Comparison of ENCODE assay signal across 17 cellular contexts in the genomic region with DNA sequence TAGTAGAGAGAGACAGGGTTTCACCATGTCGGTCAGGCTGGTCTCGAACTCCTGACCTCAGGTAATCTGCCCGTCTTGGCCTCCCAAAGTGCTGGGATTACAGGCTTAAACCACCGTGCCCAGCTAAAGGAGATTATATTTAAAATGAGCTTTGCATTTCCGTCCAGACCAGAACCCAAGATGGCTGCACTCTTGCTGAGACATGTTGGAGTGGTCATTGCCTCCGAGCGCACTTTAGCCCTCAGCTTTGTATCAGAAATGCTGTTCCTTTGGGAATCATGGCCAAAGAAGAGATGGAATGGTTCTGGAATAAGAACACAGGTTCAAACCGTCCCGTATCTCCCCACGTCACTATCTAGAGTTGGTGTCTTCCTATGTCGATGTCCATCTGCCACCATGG. TPM values are rescaled to one million over a fixed set of nuclear protein-coding genes. Genes with fewer than 3 reads are reported as not detected.
A peak's percentile ranks its signal among the peaks of the same experiment; 100 is the strongest.
DNase-seq lines count a peak whose midpoint lies in the region; ATAC-seq and TF ChIP-seq lines count a peak whose summit lies in the region.
"Had no signal": no experiment of that assay in that cellular context is flagged by ENCODE, and none has a peak within 500 bp of the region (broad histone marks: within the 10 kb centered on the region; RNA-seq: fewer than 3 reads in every experiment).

No MANE protein-coding gene starts in this region.

- WGBS in IMR-90 (ENCODE audit: extremely low coverage in 2 of 2, insufficient read length in 1 of 2), 2 experiments = 100% methylated on average over 4 of the region's 11 CpGs; no CpG with 5 or more reads in 1 of the 2 experiments
- 96 to 99% methylated on average over 11 of the region's 11 CpGs for WGBS in tibial nerve, 2 donors

- no peaks in the 10 kb centered on the region for H3K27me3 Mint-ChIP-seq in nephron (ENCODE audit: low read depth)

- no peak overlapping the region for H3K9ac ChIP-seq in IMR-90 (ENCODE audit: low read depth, low read length)
- H3K9ac ChIP-seq: GM23248 had no signal

- no peaks in the 10 kb centered on the region for H3K9me3 ChIP-seq in IMR-90 (ENCODE audit: control insufficient read depth, insufficient read depth, low read length)
- H3K9me3 ChIP-seq in WERI-Rb-1 (ENCODE audit: severe bottlenecking) = no peaks in the 10 kb centered on the region
- H3K9me3 ChIP-seq in tibial nerve = no peaks in the 10 kb centered on the region
- H3K9me3 ChIP-seq: A549, BE2C had no signal

- no peak for ATAC-seq in IMR-90 (ENCODE audit: low read depth)
- ATAC-seq in HG02852 (IDR thresholded peaks at IDR 0.05; ENCODE audit: unreplicated experiment) = no peak
- ATAC-seq: A549; CD8-positive, alpha-beta T cell; HCT116 had no signal

- no peak overlapping the region for H3K4me2 ChIP-seq in IMR-90 (ENCODE audit: low read depth, low read length)
- H3K4me2 ChIP-seq: A549 had no signal

- TF ChIP-seq POLR2A in IMR-90 (IDR thresholded peaks at IDR 0.05; ENCODE audit: low read depth, low read length) (no peak), tibial nerve (IDR thresholded peaks at IDR 0.05) (no peak)

- H3K4me3 ChIP-seq in IMR-90 (ENCODE audit: insufficient read depth, low read depth, low read length) (no peak overlapping the region), WERI-Rb-1 (ENCODE audit: low read depth, low read length) (no peak overlapping the region), tibial nerve (no peak overlapping the region)
- H3K4me3 ChIP-seq: A549, GM23248 had no signal

- no peak overlapping the region for H2AK5ac ChIP-seq in IMR-90 (ENCODE audit: low read depth, low read length)

- H3K27ac ChIP-seq in IMR-90 (ENCODE audit: insufficient read depth, low read length) = no peak overlapping the region
- no peak overlapping the region for H3K27ac ChIP-seq in WERI-Rb-1
- peak overlapping the region; percentile 46 to 97 (median 74) for H3K27ac ChIP-seq in tibial nerve
- H3K27ac ChIP-seq: A549, C4-2B, GM23248 had no signal

- no peak overlapping the region for H3K18ac ChIP-seq in IMR-90 (ENCODE audit: low read depth, low read length)

- no peak overlapping the region for H3K56ac ChIP-seq in IMR-90 (ENCODE audit: extremely low read depth, insufficient read depth, low read length)

- peaks cover 16% of the 10 kb centered on the region for H3K9me1 ChIP-seq in IMR-90 (ENCODE audit: insufficient read depth, low read length)

- dilution Hi-C loops in IMR-90 (cut with HindIII; ENCODE audit: low sequenced_read_pairs, unreplicated experiment) = no loop called here

- peak overlapping the region in 2 of 3 experiments; percentile 56 to 63 for H3K4me3 Mint-ChIP-seq in nephron
- H3K4me3 Mint-ChIP-seq: CD8-positive, alpha-beta T cell had no signal

- H2AFZ ChIP-seq in IMR-90 (replicated peaks; ENCODE audit: low read length, poor library complexity) = no peak overlapping the region
- H2AFZ ChIP-seq: GM23248 had no signal

- H2BK120ac ChIP-seq in IMR-90 (ENCODE audit: low read depth, low read length) = no peak overlapping the region

- BruUV-seq in IMR-90 (replicated peaks; lab: Mats Ljungman, UMichigan) = no TSS peak

- H2BK20ac ChIP-seq in IMR-90 (ENCODE audit: low read depth, low read length) = no peak overlapping the region

- in situ Hi-C loops in IMR-90 (cut with MboI; ENCODE audit: low sequenced_read_pairs) = no loop called here

- TF ChIP-seq RAD21 in IMR-90 (IDR thresholded peaks at IDR 0.05; ENCODE audit: low read length) = no peak

- no peak overlapping the region for H4K8ac ChIP-seq in IMR-90 (ENCODE audit: low read depth in 2 of 2, low read length in 2 of 2)

- H3K27ac Mint-ChIP-seq in nephron = no peak overlapping the region
- H3K27ac Mint-ChIP-seq: CD8-positive, alpha-beta T cell had no signal

- TF ChIP-seq EP300 in tibial nerve (IDR thresholded peaks at IDR 0.05) = no peak

- no peak overlapping the region for H4K5ac ChIP-seq in IMR-90 (ENCODE audit: low read depth, low read length)

- H3K4ac ChIP-seq in IMR-90 (ENCODE audit: low read depth, low read length) = no peak overlapping the region

- peak overlapping the region; percentile 78 for H2AK9ac ChIP-seq in IMR-90 (replicated peaks; ENCODE audit: low read depth, low read length, poor library complexity)

- H3K4me1 Mint-ChIP-seq in nephron = peaks cover 36% of the 10 kb centered on the region

- intact Hi-C loops in IMR-90 (cut with micrococcal nuclease) = loop anchor here (10.0 kb wide), 1 partner anchor 101 kb away; a partner anchor contains a TSS

- POLR2A ChIA-PET in IMR-90 (lab: Charles Lee; ENCODE audit: unreplicated experiment) = no interaction called here

- peaks cover 21 to 73% of the 10 kb centered on the region in 2 experiments for H3K79me1 ChIP-seq in IMR-90 (ENCODE audit: low read depth in 1 of 2, low read length in 2 of 2)

- TF ChIP-seq CTCF in IMR-90 (conservative IDR thresholded peaks at IDR 0.05; ENCODE audit: low read depth, low read length) = no peak
- TF ChIP-seq CTCF in WERI-Rb-1 (IDR thresholded peaks at IDR 0.05; ENCODE audit: low read depth, low read length) = no peak
- TF ChIP-seq CTCF in nephron (IDR thresholded peaks at IDR 0.05; ENCODE audit: unreplicated experiment in 3 of 3) = no peak
- TF ChIP-seq CTCF in tibial nerve (IDR thresholded peaks at IDR 0.05) = no peak

- CTCF ChIA-PET in IMR-90 (lab: Yijun Ruan, JAX) = no interaction called here

- no peaks in the 10 kb centered on the region for H3K9me3 Mint-ChIP-seq in nephron
- H3K9me3 Mint-ChIP-seq: CD8-positive, alpha-beta T cell; IgD-negative memory B cell had no signal

- no peak overlapping the region; the same call in 1 of the 2 replicates for H3K14ac ChIP-seq in IMR-90 (replicated peaks; ENCODE audit: low read depth, low read length)

- H3K23ac ChIP-seq in IMR-90 (ENCODE audit: low read depth, low read length) = no peak overlapping the region

- DNase-seq in IMR-90 = no peak
- peak; percentile 18 for DNase-seq in WERI-Rb-1
- no peak for DNase-seq in tibial nerve (ENCODE audit: low spot score in 2 of 2)
- no peak for DNase-seq in cerebellar cortex (ENCODE audit: low spot score)
- DNase-seq: BE2C; CD8-positive, alpha-beta T cell; COR-L47; DMS153; DMS79 treated with DMSO at 0.1 percent for 48 hours; GDM1; GM23248 had no signal

- no peak overlapping the region for H2BK5ac ChIP-seq in IMR-90 (ENCODE audit: low read depth, low read length, poor library complexity, severe bottlenecking)

- H2BK15ac ChIP-seq in IMR-90 (ENCODE audit: low read depth, low read length) = no peak overlapping the region; the same call in 2 of the 3 replicates

- H3K36me3 ChIP-seq in IMR-90 (ENCODE audit: control insufficient read depth, insufficient read depth, low read length) = peaks cover 5% of the 10 kb centered on the region
- H3K36me3 ChIP-seq in WERI-Rb-1 = peaks cover 11% of the 10 kb centered on the region
- H3K36me3 ChIP-seq in tibial nerve = no peaks in the 10 kb centered on the region

- no peaks in the 10 kb centered on the region for H3K27me3 ChIP-seq in IMR-90 (ENCODE audit: control insufficient read depth, insufficient read depth, low read length)
- no peaks in the 10 kb centered on the region for H3K27me3 ChIP-seq in WERI-Rb-1 (ENCODE audit: insufficient read depth, low read depth, severe bottlenecking)
- no peaks in the 10 kb centered on the region for H3K27me3 ChIP-seq in tibial nerve
- H3K27me3 ChIP-seq: BE2C had no signal

- H4K91ac ChIP-seq in IMR-90 (ENCODE audit: insufficient read depth, low read depth, low read length) = no peak overlapping the region

- H4K20me1 ChIP-seq in IMR-90 (ENCODE audit: insufficient read depth, low read length) = peaks cover 9% of the 10 kb centered on the region; the same call in 1 of the 2 replicates

- peaks cover 21% of the 10 kb centered on the region for H3K36me3 Mint-ChIP-seq in nephron (ENCODE audit: low read depth)

- H3K4me1 ChIP-seq in IMR-90 (ENCODE audit: control insufficient read depth, insufficient read depth, low read length) = peaks cover 14% of the 10 kb centered on the region
- H3K4me1 ChIP-seq in tibial nerve = peaks cover 0 to 71% (median 29%) of the 10 kb centered on the region in 4 donors
- H3K4me1 ChIP-seq: BE2C had no signal

TF ChIP-seq in IMR-90, 13 proteins besides CTCF, POLR2A, EP300 and RAD21 (continues in another document):
- TF ChIP-seq, protein P1, sequence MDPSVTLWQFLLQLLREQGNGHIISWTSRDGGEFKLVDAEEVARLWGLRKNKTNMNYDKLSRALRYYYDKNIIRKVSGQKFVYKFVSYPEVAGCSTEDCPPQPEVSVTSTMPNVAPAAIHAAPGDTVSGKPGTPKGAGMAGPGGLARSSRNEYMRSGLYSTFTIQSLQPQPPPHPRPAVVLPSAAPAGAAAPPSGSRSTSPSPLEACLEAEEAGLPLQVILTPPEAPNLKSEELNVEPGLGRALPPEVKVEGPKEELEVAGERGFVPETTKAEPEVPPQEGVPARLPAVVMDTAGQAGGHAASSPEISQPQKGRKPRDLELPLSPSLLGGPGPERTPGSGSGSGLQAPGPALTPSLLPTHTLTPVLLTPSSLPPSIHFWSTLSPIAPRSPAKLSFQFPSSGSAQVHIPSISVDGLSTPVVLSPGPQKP (IDR thresholded peaks at IDR 0.05; ENCODE audit: borderline replicate concordance, low read depth, low read length) = no peak
- TF ChIP-seq RCOR1 (IDR thresholded peaks at IDR 0.05; ENCODE audit: insufficient replicate concordance, low read length) (no peak), CEBPB (IDR thresholded peaks at IDR 0.05; ENCODE audit: low read depth, low read length) (no peak), FOS (IDR thresholded peaks at IDR 0.05; ENCODE audit: low read depth, low read length) (no peak), MAZ (IDR thresholded peaks at IDR 0.05; ENCODE audit: borderline replicate concordance, low read depth, low read length) (no peak), MAFK (IDR thresholded peaks at IDR 0.05; ENCODE audit: low read depth, low read length) (no peak), NFE2L2 (IDR thresholded peaks at IDR 0.05; ENCODE audit: low read depth, low read length) (no peak)
- TF ChIP-seq, protein P2, sequence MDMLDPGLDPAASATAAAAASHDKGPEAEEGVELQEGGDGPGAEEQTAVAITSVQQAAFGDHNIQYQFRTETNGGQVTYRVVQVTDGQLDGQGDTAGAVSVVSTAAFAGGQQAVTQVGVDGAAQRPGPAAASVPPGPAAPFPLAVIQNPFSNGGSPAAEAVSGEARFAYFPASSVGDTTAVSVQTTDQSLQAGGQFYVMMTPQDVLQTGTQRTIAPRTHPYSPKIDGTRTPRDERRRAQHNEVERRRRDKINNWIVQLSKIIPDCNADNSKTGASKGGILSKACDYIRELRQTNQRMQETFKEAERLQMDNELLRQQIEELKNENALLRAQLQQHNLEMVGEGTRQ (IDR thresholded peaks at IDR 0.05; ENCODE audit: low read depth, low read length) = no peak

RNA-seq across cellular contexts. Expression of a gene that starts 3.4 kb away (rescaled TPM):
- total RNA-seq in IMR-90 (2012; rRNA removed) (7.7 and 10.8 TPM in 2 replicates), tibial nerve (10 to 100 TPM; 15.3 to 23.7 (median 17.2) TPM)
- polyA plus RNA-seq in IMR-90 (2012; rRNA removed) = 3.2 and 4.6 TPM in 2 replicates
- 0.87 and 1.5 TPM in 2 replicates for polyA plus RNA-seq in IMR-90 (2012; cell fraction: cytosol; rRNA removed)
- polyA plus RNA-seq in IMR-90 (2012; cell fraction: nucleus; rRNA removed; ENCODE audit: low replicate concordance) = 0.30 and 1.7 TPM in 2 replicates

RNA-seq across cellular contexts. Expression of a gene that starts 16.7 kb away (rescaled TPM):
- total RNA-seq in IMR-90 (2012; rRNA removed) (5.0 and 9.4 TPM in 2 replicates), tibial nerve (10 to 100 TPM; 39.0 to 56.9 (median 45.2) TPM)
- polyA plus RNA-seq in IMR-90 (2012; rRNA removed) = 0.99 and 1.5 TPM in 2 replicates
- polyA plus RNA-seq in IMR-90 (2012; cell fraction: cytosol; rRNA removed) = 0.27 and 0.34 TPM in 2 replicates
- polyA plus RNA-seq in IMR-90 (2012; cell fraction: nucleus; rRNA removed; ENCODE audit: low replicate concordance) = 2.3 and 4.8 TPM in 2 replicates

Comparison
In these comparisons a context has a peak if more than half of its experiments do, and no peak if none do; other contexts are left out.
1. H3K27ac ChIP-seq: peak in tibial nerve (4 of 4); none in IMR-90 (single experiment) and WERI-Rb-1 (single experiment).